Comparison of ENCODE assay signal across 28 cellular contexts in genomic region chr3:55333923-55334322, GRCh38.
DNase-seq lines count a peak whose midpoint lies in the region; TF ChIP-seq lines count a peak whose summit lies in the region.
"Had no signal": no experiment of that assay in that cellular context is flagged by ENCODE, and none has a peak within 500 bp of the region (broad histone marks: within the 10 kb centered on the region; RNA-seq: fewer than 3 reads in every experiment).

No MANE protein-coding gene starts in this region.

- no peak overlapping the region for H4K5ac ChIP-seq in mesendoderm (ENCODE audit: low read length)

- H2BK120ac ChIP-seq in mesendoderm (ENCODE audit: low read depth, low read length) = no peak overlapping the region

- no peak overlapping the region for H2AK5ac ChIP-seq in mesendoderm (ENCODE audit: low read length)

- H2BK15ac ChIP-seq in mesendoderm (replicated peaks; ENCODE audit: low read depth) = no peak overlapping the region

- H3F3A ChIP-seq in smooth muscle cell (ENCODE audit: low read depth) = peaks cover 9% of the 10 kb centered on the region

- no peak overlapping the region for H4K8ac ChIP-seq in mesendoderm (ENCODE audit: low read depth, low read length)

- H3K36me3 ChIP-seq in smooth muscle cell (ENCODE audit: low read depth) = no peaks in the 10 kb centered on the region
- H3K36me3 ChIP-seq in mesendoderm (ENCODE audit: control insufficient read depth, insufficient read depth, low read length) = no peaks in the 10 kb centered on the region
- H3K36me3 ChIP-seq in esophagus muscularis mucosa = no peaks in the 10 kb centered on the region
- H3K36me3 ChIP-seq: adrenal gland, SJSA1 had no signal

- H3K4me2 ChIP-seq in smooth muscle cell = peak overlapping the region; percentile 62
- H3K4me2 ChIP-seq in mesendoderm (ENCODE audit: low read length) = no peak overlapping the region
- H3K4me2 ChIP-seq: hepatocyte had no signal

- TF ChIP-seq CTCF in fibroblast of pulmonary artery (IDR thresholded peaks at IDR 0.05; ENCODE audit: low read length, missing control alignments) = no peak
- TF ChIP-seq CTCF in smooth muscle cell (IDR thresholded peaks at IDR 0.05; ENCODE audit: borderline replicate concordance, insufficient read depth, poor library complexity, severe bottlenecking) = no peak
- no peak for TF ChIP-seq CTCF in esophagus muscularis mucosa (IDR thresholded peaks at IDR 0.05)

- H3K27ac ChIP-seq in smooth muscle cell (ENCODE audit: low read depth) (no peak overlapping the region), mesendoderm (ENCODE audit: low read depth, low read length) (no peak overlapping the region), esophagus muscularis mucosa (replicated peaks in 1 of 4) (no peak overlapping the region)
- H3K27ac ChIP-seq: adrenal gland, foreskin keratinocyte, hepatocyte, parathyroid adenoma, SJSA1 had no signal

- TF ChIP-seq POLR2A in esophagus muscularis mucosa (IDR thresholded peaks at IDR 0.05; ENCODE audit: low read depth) = no peak

- intact Hi-C loops in esophagus muscularis mucosa (cut with DNase I) = no loop called here

- no peak overlapping the region for H2BK5ac ChIP-seq in mesendoderm (ENCODE audit: low read length)

- DNase-seq in ELR (ENCODE audit: low read depth) (peak; percentile 48), amniotic epithelial cell (ENCODE audit: low read depth) (peak; percentile 93), fibroblast of pulmonary artery (ENCODE audit: low read depth) (peak; percentile 31), smooth muscle cell (lab: John Stamatoyannopoulos, UW; ENCODE audit: unreplicated experiment) (no peak), mesendoderm (no peak), esophagus muscularis mucosa (ENCODE audit: extremely low spot score) (no peak)
- no peak for DNase-seq in activated naive CD4-positive, alpha-beta T cell treated with Interleukin-2 at 50 U/mL for 16 hours
- DNase-seq: activated CD8-positive, alpha-beta memory T cell treated with anti-CD3 and anti-CD28 coated beads for 24 hours; activated gamma-delta T cell; activated T-cell treated with anti-CD3 and anti-CD28 coated beads, Interleukin-2, amount 50 U/mL, for 1 hour; adrenal gland; caudate nucleus; CD4-positive, alpha-beta memory T cell; dermis blood vessel endothelial cell; DMS153; foreskin keratinocyte; GF-D8; H9; immature natural killer cell; Karpas-422; NCI-H1694 treated with DMSO at 0.1 percent for 48 hours; NCI-H2171 treated with DMSO at 0.1 percent for 48 hours; NCI-H526 treated with DMSO at 0.1 percent for 48 hours; right cardiac atrium; stimulated activated naive CD8-positive, alpha-beta T cell treated with anti-CD3 and anti-CD28 coated beads, Interleukin-15, Interleukin-2, amounts not matched to agents 100 U/mL and 50 U/mL, for 24 hours had no signal

- H3K79me1 ChIP-seq in mesendoderm (ENCODE audit: low read length) = no peaks in the 10 kb centered on the region

- H3K4me3 ChIP-seq in fibroblast of pulmonary artery (replicated peaks; ENCODE audit: low read depth, low read length) = no peak overlapping the region
- H3K4me3 ChIP-seq in smooth muscle cell = no peak overlapping the region
- H3K4me3 ChIP-seq in mesendoderm (ENCODE audit: low read length) = no peak overlapping the region
- H3K4me3 ChIP-seq in esophagus muscularis mucosa = no peak overlapping the region
- H3K4me3 ChIP-seq: adrenal gland, hepatocyte, SJSA1 had no signal

- no peak overlapping the region for H3K56ac ChIP-seq in mesendoderm (ENCODE audit: low read length)

- H3K23ac ChIP-seq in mesendoderm (ENCODE audit: low read length) = no peak overlapping the region

- H3K79me2 ChIP-seq in smooth muscle cell (ENCODE audit: low read depth) (no peaks in the 10 kb centered on the region), mesendoderm (ENCODE audit: control insufficient read depth, insufficient read depth, low read length) (no peaks in the 10 kb centered on the region)
- H3K79me2 ChIP-seq: hepatocyte, parathyroid adenoma had no signal

- no peaks in the 10 kb centered on the region for H4K20me1 ChIP-seq in smooth muscle cell (ENCODE audit: low read depth)

- H3K9me3 ChIP-seq in smooth muscle cell (replicated peaks; ENCODE audit: low read depth) (no peaks in the 10 kb centered on the region), esophagus muscularis mucosa (no peaks in the 10 kb centered on the region)
- H3K9me3 ChIP-seq: adrenal gland, SJSA1 had no signal

- H3K27me3 ChIP-seq in smooth muscle cell (ENCODE audit: low read depth) (no peaks in the 10 kb centered on the region), mesendoderm (ENCODE audit: insufficient read depth, low read length, poor library complexity) (no peaks in the 10 kb centered on the region), esophagus muscularis mucosa (no peaks in the 10 kb centered on the region)
- H3K27me3 ChIP-seq: adrenal gland, foreskin keratinocyte, hepatocyte, SJSA1 had no signal

- H3K18ac ChIP-seq in mesendoderm (ENCODE audit: low read length) = no peak overlapping the region

- H3K9ac ChIP-seq in smooth muscle cell (ENCODE audit: low read depth) (no peak overlapping the region), mesendoderm (ENCODE audit: low read length) (no peak overlapping the region)
- H3K9ac ChIP-seq: parathyroid adenoma had no signal

- H2AFZ ChIP-seq in smooth muscle cell (ENCODE audit: low read depth) = no peak overlapping the region
- H2AFZ ChIP-seq: hepatocyte, parathyroid adenoma had no signal

- peaks cover 17% of the 10 kb centered on the region for H3K4me1 ChIP-seq in smooth muscle cell (ENCODE audit: low read depth)
- no peaks in the 10 kb centered on the region for H3K4me1 ChIP-seq in mesendoderm (ENCODE audit: control insufficient read depth, low read depth, low read length)
- H3K4me1 ChIP-seq in esophagus muscularis mucosa = peaks cover 0 to 12% (median 4%) of the 10 kb centered on the region in 4 donors
- H3K4me1 ChIP-seq: adrenal gland, foreskin keratinocyte, parathyroid adenoma had no signal

- TF ChIP-seq EP300 in esophagus muscularis mucosa (IDR thresholded peaks at IDR 0.05) = no peak

- no peak overlapping the region for H3K4ac ChIP-seq in mesendoderm (ENCODE audit: low read depth, low read length)

Comparison
In these comparisons a context has a peak if more than half of its experiments do, and no peak if none do; other contexts are left out.
1. DNase-seq: peak in ELR (single experiment), amniotic epithelial cell (single experiment) and fibroblast of pulmonary artery (single experiment); none in smooth muscle cell (single experiment), mesendoderm (single experiment), activated naive CD4-positive, alpha-beta T cell treated with Interleukin-2 at 50 U/mL for 16 hours (single experiment) and esophagus muscularis mucosa (single experiment).